ENCODE assay signal across 8 cellular contexts in the genomic region with DNA sequence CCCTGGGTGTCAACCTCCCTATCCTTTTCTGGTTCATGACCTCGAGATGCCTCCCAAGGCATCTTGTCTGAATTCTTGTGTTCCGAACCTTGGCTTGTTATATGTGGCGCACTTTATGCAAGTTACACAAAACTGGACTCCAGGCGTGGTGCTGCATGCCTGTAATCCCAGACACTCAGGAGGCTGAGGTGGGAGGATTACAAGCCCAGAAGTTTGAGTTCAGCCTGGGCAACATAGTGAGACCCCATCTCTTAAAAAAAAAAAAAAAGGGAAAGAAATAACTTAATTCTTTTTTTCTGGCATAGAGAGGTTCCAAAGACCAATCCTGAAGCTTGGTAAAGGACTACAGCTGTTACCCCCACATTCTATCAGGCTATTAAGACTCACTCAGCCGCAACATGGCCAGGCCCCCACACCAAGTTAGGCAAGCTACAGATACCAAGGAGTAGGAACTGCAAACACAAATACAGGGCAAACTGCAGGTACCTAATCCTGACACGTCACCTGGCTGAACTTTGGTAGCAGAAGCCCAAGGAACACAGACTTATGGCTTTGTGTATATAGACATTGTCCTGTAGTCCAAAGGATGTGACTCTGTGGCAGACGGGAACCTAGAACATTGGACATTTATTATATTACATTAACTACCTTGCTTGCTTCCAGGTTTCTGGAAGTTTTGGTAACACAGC. TPM values are rescaled to one million over a fixed set of nuclear protein-coding genes. Genes with fewer than 3 reads are reported as not detected.
A peak's percentile ranks its signal among the peaks of the same experiment; 100 is the strongest.
DNase-seq lines count a peak whose midpoint lies in the region; ATAC-seq and TF ChIP-seq lines count a peak whose summit lies in the region.

No MANE protein-coding gene starts in this region.

- no peak for ATAC-seq in foreskin keratinocyte
- ATAC-seq in HG02571 (IDR thresholded peaks at IDR 0.05; ENCODE audit: unreplicated experiment): no peak

- no peaks in the 10 kb centered on the region for H3K9me3 ChIP-seq in sigmoid colon

- intact Hi-C loops in sigmoid colon (cut with DNase I): loop anchor here (2.0 to 5.0 kb wide), 3 partner anchors 42 to 114 kb away; a partner anchor contains a TSS

- no peak for TF ChIP-seq CTCF in GM13977 (IDR thresholded peaks at IDR 0.05; ENCODE audit: extremely low read depth, insufficient read depth, missing control alignments)
- no peak for TF ChIP-seq CTCF in VCaP (conservative IDR thresholded peaks at IDR 0.05)
- no peak for TF ChIP-seq CTCF in foreskin keratinocyte (conservative IDR thresholded peaks at IDR 0.05)
- no peak for TF ChIP-seq CTCF in sigmoid colon (IDR thresholded peaks at IDR 0.05)

- TF ChIP-seq EP300 in sigmoid colon (IDR thresholded peaks at IDR 0.05): no peak

- in situ Hi-C loops in GM13977 (cut with MboI; ENCODE audit: low pct_unique_long_range_greater_than_20kb, low sequenced_read_pairs, unreplicated experiment): no loop called here

- H3K27me3 ChIP-seq in foreskin keratinocyte (no peaks in the 10 kb centered on the region), sigmoid colon (no peaks in the 10 kb centered on the region)

- DNase-seq in GM13977 (ENCODE audit: low spot score) (peak; percentile 15), foreskin keratinocyte (no peak), sigmoid colon (no peak), hippocampal formation (lab: John Stamatoyannopoulos, UW) (no peak), T1000 (lab: John Stamatoyannopoulos, UW) (no peak)
- no peak for DNase-seq in stimulated activated CD4-positive, alpha-beta T cell treated with anti-CD3 and anti-CD28 coated beads, Interleukin-12 subunit alpha, Interleukin-12 subunit beta, amount 100 ng/mL, for 4 hours

- H3K4me1 ChIP-seq in foreskin keratinocyte (peaks cover 4% of the 10 kb centered on the region), sigmoid colon (peaks cover 0 to 37% (median 32%) of the 10 kb centered on the region in 4 donors)

- TF ChIP-seq POLR2A in sigmoid colon (IDR thresholded peaks at IDR 0.05): no peak

- peak overlapping the region; percentile 63 to 83 (median 72) for H3K4me3 ChIP-seq in sigmoid colon

- WGBS in sigmoid colon, 2 donors: 54 to 69% methylated on average over 7 of the region's 7 CpGs

- peaks cover 8 to 26% (median 21%) of the 10 kb centered on the region in 4 donors for H3K36me3 ChIP-seq in sigmoid colon

- H3K27ac ChIP-seq in VCaP (peak overlapping the region; percentile 96), foreskin keratinocyte (peak overlapping the region; percentile 77), sigmoid colon (peak overlapping the region; percentile 93 to 97 (median 94))

RNA-seq across cellular contexts. Expression of a gene that starts 1.3 kb away (rescaled TPM):
- total RNA-seq in foreskin keratinocyte (42.7 and 45.2 TPM in 2 replicates), sigmoid colon (10 to 100 TPM; 13.7 to 25.4 (median 21.9) TPM)
- polyA plus RNA-seq in foreskin keratinocyte (46.8 and 51.8 TPM in 2 replicates), sigmoid colon (10 to 100 TPM; 37.8 to 70.3 (median 40.6) TPM)

RNA-seq across cellular contexts. Expression of a gene that starts 41.9 kb away (rescaled TPM):
- total RNA-seq in foreskin keratinocyte (26.8 and 30.1 TPM in 2 replicates), sigmoid colon (10 to 100 TPM; 18.3 to 43.8 (median 29.2) TPM)
- polyA plus RNA-seq in foreskin keratinocyte (29.3 and 30.5 TPM in 2 replicates), sigmoid colon (10 to 100 TPM; 18.0 to 63.1 (median 20.4) TPM)

RNA-seq across cellular contexts. Expression of a gene that starts 57.4 kb away (rescaled TPM):
- total RNA-seq in foreskin keratinocyte: 14.5 and 15.4 TPM in 2 replicates
- polyA plus RNA-seq in foreskin keratinocyte: 5.7 and 6.3 TPM in 2 replicates
- total RNA-seq in sigmoid colon: 10 to 100 TPM; 38.7 to 45.7 (median 39.1) TPM
- 10 to 100 TPM; 20.8 to 21.4 (median 21.0) TPM for polyA plus RNA-seq in sigmoid colon
